Comparison of ENCODE assay signal across 8 cellular contexts in genomic region chr13:24995225-24995804, GRCh38.
A peak's percentile ranks its signal among the peaks of the same experiment; 100 is the strongest.
DNase-seq lines count a peak whose midpoint lies in the region; ATAC-seq and TF ChIP-seq lines count a peak whose summit lies in the region.

No MANE protein-coding gene starts in this region.

- H3K4me3 ChIP-seq in CD4-positive, CD25-positive, alpha-beta regulatory T cell (ENCODE audit: low read depth, low read length) = no peak overlapping the region
- no peak overlapping the region for H3K4me3 ChIP-seq in retinal pigment epithelial cell (ENCODE audit: low read length)

- H3K9me3 Mint-ChIP-seq in CD4-positive, CD25-positive, alpha-beta regulatory T cell = no peaks in the 10 kb centered on the region

- peaks cover 0 to 11% (median 4%) of the 10 kb centered on the region in 4 donors for H3K4me1 Mint-ChIP-seq in CD4-positive, CD25-positive, alpha-beta regulatory T cell

- no peak overlapping the region for H3K27ac Mint-ChIP-seq in CD4-positive, CD25-positive, alpha-beta regulatory T cell

- no peak overlapping the region for H3K4me3 Mint-ChIP-seq in CD4-positive, CD25-positive, alpha-beta regulatory T cell

- no peak overlapping the region for H3K27ac ChIP-seq in CD4-positive, CD25-positive, alpha-beta regulatory T cell (ENCODE audit: insufficient read depth, low read length, poor library complexity, severe bottlenecking)

- H3K36me3 Mint-ChIP-seq in CD4-positive, CD25-positive, alpha-beta regulatory T cell = no peaks in the 10 kb centered on the region

- H3K27me3 Mint-ChIP-seq in CD4-positive, CD25-positive, alpha-beta regulatory T cell = peaks cover 25% of the 10 kb centered on the region

- H3K36me3 ChIP-seq in CD4-positive, CD25-positive, alpha-beta regulatory T cell (ENCODE audit: control insufficient read depth, insufficient read depth, low read length) = no peaks in the 10 kb centered on the region

- peak; percentile 92 for TF ChIP-seq CTCF in retinal pigment epithelial cell (conservative IDR thresholded peaks at IDR 0.05; ENCODE audit: low read depth, low read length)

- ATAC-seq in CD4-positive, CD25-positive, alpha-beta regulatory T cell (ENCODE audit: low read depth in 2 of 2) = peak; percentile 58 to 65
- ATAC-seq in GM19463 (IDR thresholded peaks at IDR 0.05; ENCODE audit: unreplicated experiment) (peak; percentile 51), Right ventricle myocardium superior (ENCODE audit: poor library complexity) (peak; percentile 85), GM21825 (IDR thresholded peaks at IDR 0.05; ENCODE audit: unreplicated experiment) (no peak)

- H3K9me3 ChIP-seq in CD4-positive, CD25-positive, alpha-beta regulatory T cell (ENCODE audit: control insufficient read depth in 2 of 2, low read length in 2 of 2) = no peaks in the 10 kb centered on the region

- no peaks in the 10 kb centered on the region for H3K4me1 ChIP-seq in CD4-positive, CD25-positive, alpha-beta regulatory T cell (ENCODE audit: control insufficient read depth, insufficient read depth, low read length, poor library complexity, severe bottlenecking)

- peaks cover 12% of the 10 kb centered on the region for H3K27me3 ChIP-seq in CD4-positive, CD25-positive, alpha-beta regulatory T cell (ENCODE audit: control insufficient read depth, insufficient read depth, low read length)

- peak; percentile 32 to 85 (median 58) for DNase-seq in CD4-positive, CD25-positive, alpha-beta regulatory T cell
- DNase-seq in NCI-H1092 treated with DMSO at 0.1 percent for 48 hours (lab: John Stamatoyannopoulos, UW) = peak; percentile 79
- peak; percentile 65 for DNase-seq in SHP77 treated with DMSO at 0.1 percent for 48 hours (lab: John Stamatoyannopoulos, UW)
- peak; percentile 54 for DNase-seq in activated naive CD4-positive, alpha-beta T cell treated with anti-CD3 and anti-CD28 coated beads, Interleukin-2, amount 50 U/mL, for 16 hours
- DNase-seq in Right ventricle myocardium superior = no peak
- DNase-seq in retinal pigment epithelial cell (ENCODE audit: low read depth) = no peak

- intact Hi-C loops in Right ventricle myocardium superior (cut with DNase I) = loop anchor here (5.0 to 10.0 kb wide), 2 partner anchors 42 to 119 kb away; no protein-coding TSS in a partner anchor

Comparison
In these comparisons a context has a peak if more than half of its experiments do, and no peak if none do; other contexts are left out.
1. DNase-seq: peak in CD4-positive, CD25-positive, alpha-beta regulatory T cell (3 of 3), NCI-H1092 treated with DMSO at 0.1 percent for 48 hours (single experiment), SHP77 treated with DMSO at 0.1 percent for 48 hours (single experiment) and activated naive CD4-positive, alpha-beta T cell treated with anti-CD3 and anti-CD28 coated beads, Interleukin-2, amount 50 U/mL, for 16 hours (single experiment); none in Right ventricle myocardium superior (single experiment) and retinal pigment epithelial cell (single experiment).